Comparison of ENCODE assay signal across 9 cellular contexts in genomic region chr12:59164991-59165718, GRCh38.
DNase-seq lines count a peak whose midpoint lies in the region; ATAC-seq, FAIRE-seq and TF ChIP-seq lines count a peak whose summit lies in the region.
"Had no signal": no experiment of that assay in that cellular context is flagged by ENCODE, and none has a peak within 500 bp of the region (broad histone marks: within the 10 kb centered on the region; RNA-seq: fewer than 3 reads in every experiment).

No MANE protein-coding gene starts in this region.

- in situ Hi-C loops in KBM-7 (cut with MboI; ENCODE audit: low pct_unique_long_range_greater_than_20kb, low sequenced_read_pairs), result no loop called here

- whole genome bisulfite sequencing in gastroesophageal sphincter (ENCODE audit: low coverage in 1 of 2), 2 donors, result 28 to 32% methylated on average over 4 of the region's 4 CpGs

- ATAC-seq in gastroesophageal sphincter (no peak), HG03432 (IDR thresholded peaks at IDR 0.05; ENCODE audit: unreplicated experiment) (no peak)

- H3K27ac ChIP-seq in gastroesophageal sphincter (no peak overlapping the region), vagina (no peak overlapping the region)
- H3K27ac ChIP-seq: epithelial cell of prostate had no signal

- TF ChIP-seq CTCF in BJ (IDR thresholded peaks at IDR 0.05; ENCODE audit: insufficient read depth, low read depth, low read length), result peak; percentile 46
- TF ChIP-seq CTCF in gastroesophageal sphincter (IDR thresholded peaks at IDR 0.05), result peak; percentile 33 to 50 (median 42)
- peak in 2 of 3 experiments; percentile 8 to 16 for TF ChIP-seq CTCF in vagina (IDR thresholded peaks at IDR 0.05)

- intact Hi-C loops in vagina (cut with DNase I), result no loop called here

- no peaks in the 10 kb centered on the region; the same call in 1 of the 2 replicates for H3K27me3 ChIP-seq in BJ (ENCODE audit: control insufficient read depth, insufficient read depth, low read length)
- no peaks in the 10 kb centered on the region for H3K27me3 ChIP-seq in gastroesophageal sphincter
- H3K27me3 ChIP-seq in vagina, result no peaks in the 10 kb centered on the region

- no peaks in the 10 kb centered on the region for H3K36me3 ChIP-seq in BJ (ENCODE audit: control insufficient read depth, insufficient read depth, low read length)
- no peaks in the 10 kb centered on the region for H3K36me3 ChIP-seq in gastroesophageal sphincter
- H3K36me3 ChIP-seq in vagina, result no peaks in the 10 kb centered on the region

- H3K4me1 ChIP-seq in gastroesophageal sphincter, result no peaks in the 10 kb centered on the region
- no peaks in the 10 kb centered on the region for H3K4me1 ChIP-seq in vagina

- no peak for DNase-seq in BJ (ENCODE audit: low read depth)
- peak; percentile 27 for DNase-seq in KBM-7
- peak; percentile 24 for DNase-seq in SK-N-DZ (ENCODE audit: low spot score)
- no peak for DNase-seq in vagina (ENCODE audit: extremely low spot score in 2 of 2)
- no peak for DNase-seq in GM12892 (ENCODE audit: insufficient read length)
- no peak for DNase-seq in activated CD4-positive, alpha-beta T cell treated with anti-CD3 and anti-CD28 coated beads, Interleukin-2, amount 50 U/mL, for 4 hours

- CTCF ChIA-PET in BJ (lab: Yijun Ruan, JAX), result interaction anchor here (0.7 to 1.7 kb wide), 10 partner anchors 13 to 1181 kb away, joined by 3 to 18 read pairs (median 4); no protein-coding TSS in a partner anchor

- POLR2A ChIA-PET in BJ (lab: Charles Lee), result interaction anchor here (0.6 kb wide), 1 partner anchor 122 kb away, joined by 3 read pairs; no protein-coding TSS in a partner anchor

- FAIRE-seq in GM12892 (lab: Jason Lieb, UNC), result no peak

- TF ChIP-seq EP300 in gastroesophageal sphincter (IDR thresholded peaks at IDR 0.05), result no peak

- H3K9me3 ChIP-seq in gastroesophageal sphincter, result no peaks in the 10 kb centered on the region
- no peaks in the 10 kb centered on the region for H3K9me3 ChIP-seq in vagina

- no peak for TF ChIP-seq POLR2A in gastroesophageal sphincter (IDR thresholded peaks at IDR 0.05)
- no peak for TF ChIP-seq POLR2A in vagina (IDR thresholded peaks at IDR 0.05)
- TF ChIP-seq POLR2A in GM12892 (IDR thresholded peaks at IDR 0.05; ENCODE audit: low read depth, low read length), result no peak

- H3K4me3 ChIP-seq in BJ (ENCODE audit: low read depth, low read length) (no peak overlapping the region), gastroesophageal sphincter (no peak overlapping the region), vagina (no peak overlapping the region)

Comparison
In these comparisons a context has a peak if more than half of its experiments do, and no peak if none do; other contexts are left out.
1. DNase-seq: peak in KBM-7 (single experiment) and SK-N-DZ (single experiment); none in BJ (single experiment), vagina (0 of 2), GM12892 (single experiment) and activated CD4-positive, alpha-beta T cell treated with anti-CD3 and anti-CD28 coated beads, Interleukin-2, amount 50 U/mL, for 4 hours (0 of 2).
2. Peak in every context shown above with its lines, with median percentiles within 50 percentile points of each other: CTCF ChIP-seq.